19 cellular contexts compared by ENCODE assay signal in the genomic region with DNA sequence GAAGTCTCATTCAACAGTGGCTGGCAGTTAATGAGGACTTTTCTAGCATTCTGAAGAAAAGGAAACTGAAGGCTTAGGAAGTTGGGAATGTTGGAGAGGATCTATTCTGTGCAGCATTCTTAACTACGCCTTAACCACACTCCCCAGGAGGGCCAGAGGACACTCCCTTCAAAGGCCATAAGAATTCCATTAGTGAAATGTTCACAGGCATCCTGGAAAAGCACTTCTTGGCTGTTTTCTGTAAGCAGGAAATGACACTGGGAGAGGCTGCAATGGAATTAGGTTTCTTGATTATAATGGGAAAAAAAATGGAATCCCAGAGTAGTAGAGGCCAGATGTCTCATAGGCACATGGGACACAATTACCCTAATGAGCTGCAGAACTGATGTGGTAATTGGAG.
DNase-seq lines count a peak whose midpoint lies in the region; ATAC-seq and TF ChIP-seq lines count a peak whose summit lies in the region.
"Had no signal": no experiment of that assay in that cellular context is flagged by ENCODE, and none has a peak within 500 bp of the region (broad histone marks: within the 10 kb centered on the region; RNA-seq: fewer than 3 reads in every experiment).

No MANE protein-coding gene starts in this region.

- H4K8ac ChIP-seq in IMR-90 (ENCODE audit: low read depth in 2 of 2, low read length in 2 of 2), result no peak overlapping the region; a peak in 1 of 4 replicates

- no peak overlapping the region for H4K91ac ChIP-seq in IMR-90 (ENCODE audit: insufficient read depth, low read depth, low read length)

- intact Hi-C loops in IMR-90 (cut with micrococcal nuclease), result no loop called here

- H3K4me1 Mint-ChIP-seq in chondrocyte (ENCODE audit: low read depth) (peaks cover 24% of the 10 kb centered on the region), nephron (peaks cover 40% of the 10 kb centered on the region)
- H3K4me1 Mint-ChIP-seq: CD14-positive monocyte had no signal

- BruUV-seq in IMR-90 (replicated peaks; lab: Mats Ljungman, UMichigan), result no TSS peak

- H3K4me1 ChIP-seq in IMR-90 (ENCODE audit: control insufficient read depth, insufficient read depth, low read length), result peaks cover 2% of the 10 kb centered on the region; the same call in 1 of the 2 replicates
- H3K4me1 ChIP-seq in MM.1S (ENCODE audit: low read length), result no peaks in the 10 kb centered on the region

- no peak overlapping the region; the same call in 1 of the 2 replicates for H3K4ac ChIP-seq in IMR-90 (ENCODE audit: low read depth, low read length)

- H3K9me3 ChIP-seq in IMR-90 (ENCODE audit: control insufficient read depth, insufficient read depth, low read length) (no peaks in the 10 kb centered on the region; the same call in 1 of the 2 replicates), MM.1S (replicated peaks; ENCODE audit: insufficient read depth, low read length) (no peaks in the 10 kb centered on the region)

- H3K9ac ChIP-seq in IMR-90 (ENCODE audit: low read depth, low read length) (no peak overlapping the region), MM.1S (ENCODE audit: low read length) (no peak overlapping the region)
- H3K9ac ChIP-seq: KMS-11 had no signal

- H2AFZ ChIP-seq in IMR-90 (replicated peaks; ENCODE audit: low read length, poor library complexity) (no peak overlapping the region), MM.1S (ENCODE audit: low read length) (no peak overlapping the region)

- whole genome bisulfite sequencing in IMR-90 (ENCODE audit: extremely low coverage in 2 of 2, insufficient read length in 1 of 2), 2 experiments, result no CpG with 5 or more reads among the region's 1 CpG

- peak overlapping the region; percentile 40; the same call in 1 of the 2 replicates for H3K14ac ChIP-seq in IMR-90 (replicated peaks; ENCODE audit: low read depth, low read length)

- H2BK15ac ChIP-seq in IMR-90 (ENCODE audit: low read depth, low read length), result 0 out of 3 replicates have a peak overlapping the region, but pooled peaks have one; percentile 1

- no peaks in the 10 kb centered on the region for H3K79me1 ChIP-seq in IMR-90 (ENCODE audit: low read depth in 1 of 2, low read length in 2 of 2)

- H3K36me3 Mint-ChIP-seq in chondrocyte (ENCODE audit: low read depth) (no peaks in the 10 kb centered on the region), nephron (ENCODE audit: low read depth) (no peaks in the 10 kb centered on the region)
- H3K36me3 Mint-ChIP-seq: CD14-positive monocyte; stimulated activated effector memory CD8-positive, alpha-beta T cell treated with anti-CD3 and anti-CD28 coated beads, Interleukin-12 subunit alpha, Interleukin-12 subunit beta, amount 100 ng/mL, for 72 hours had no signal

- H3K9me3 Mint-ChIP-seq in chondrocyte (ENCODE audit: low read depth) (peaks cover 7% of the 10 kb centered on the region), nephron (peaks cover 5% of the 10 kb centered on the region)
- H3K9me3 Mint-ChIP-seq: stimulated activated effector memory CD8-positive, alpha-beta T cell treated with anti-CD3 and anti-CD28 coated beads, Interleukin-12 subunit alpha, Interleukin-12 subunit beta, amount 100 ng/mL, for 72 hours had no signal

- no peak overlapping the region for H2BK5ac ChIP-seq in IMR-90 (ENCODE audit: low read depth, low read length, poor library complexity, severe bottlenecking)

- TF ChIP-seq RAD21 in IMR-90 (IDR thresholded peaks at IDR 0.05; ENCODE audit: low read length), result no peak

- no peak overlapping the region for H2AK9ac ChIP-seq in IMR-90 (replicated peaks; ENCODE audit: low read depth, low read length, poor library complexity)

- H3K36me3 ChIP-seq in IMR-90 (ENCODE audit: control insufficient read depth, insufficient read depth, low read length) (no peaks in the 10 kb centered on the region), MM.1S (replicated peaks; ENCODE audit: insufficient read depth, low read length) (no peaks in the 10 kb centered on the region)

- H3K9me2 ChIP-seq in MM.1S (replicated peaks; ENCODE audit: insufficient read depth, low read length), result no peaks in the 10 kb centered on the region

- in situ Hi-C loops in IMR-90 (cut with MboI; ENCODE audit: low sequenced_read_pairs), result no loop called here

- peaks cover 3% of the 10 kb centered on the region; the same call in 1 of the 2 replicates for H3K9me1 ChIP-seq in IMR-90 (ENCODE audit: insufficient read depth, low read length)

- DNase-seq in AG10803 (ENCODE audit: low read depth) (peak; percentile 98), IMR-90 (peak; percentile 52), chondrocyte (ENCODE audit: low spot score) (no peak), NCI-H1092 treated with DMSO at 0.1 percent for 48 hours (lab: John Stamatoyannopoulos, UW) (no peak), MM.1S (no peak)
- DNase-seq in stimulated activated naive CD4-positive, alpha-beta T cell (lab: John Stamatoyannopoulos, UW), result no peak
- DNase-seq: activated CD4-positive, alpha-beta T cell treated with anti-CD3 and anti-CD28 coated beads for 4 hours; GDM1; hippocampal formation; NCI-H2029 treated with DMSO at 0.1 percent for 48 hours; posterior cingulate gyrus; stimulated activated CD4-positive, alpha-beta T cell treated with anti-CD3 and anti-CD28 coated beads, Interleukin-1b, Interleukin-23, amount 100 ng/mL, for 48 hours; T-cell had no signal

- no peak overlapping the region for H3K56ac ChIP-seq in IMR-90 (ENCODE audit: extremely low read depth, insufficient read depth, low read length)

- TF ChIP-seq CTCF in AG10803 (conservative IDR thresholded peaks at IDR 0.05; ENCODE audit: low read length), result no peak
- TF ChIP-seq CTCF in IMR-90 (conservative IDR thresholded peaks at IDR 0.05; ENCODE audit: low read depth, low read length), result no peak
- TF ChIP-seq CTCF in chondrocyte (IDR thresholded peaks at IDR 0.05), result no peak
- TF ChIP-seq CTCF in nephron (IDR thresholded peaks at IDR 0.05; ENCODE audit: unreplicated experiment in 3 of 3), result no peak
- no peak for TF ChIP-seq CTCF in MM.1S (IDR thresholded peaks at IDR 0.05; ENCODE audit: low read length)

- no peaks in the 10 kb centered on the region for H3K27me3 ChIP-seq in IMR-90 (ENCODE audit: control insufficient read depth, insufficient read depth, low read length)
- no peaks in the 10 kb centered on the region for H3K27me3 ChIP-seq in MM.1S (replicated peaks; ENCODE audit: insufficient read depth, low read length)

- H4K5ac ChIP-seq in IMR-90 (ENCODE audit: low read depth, low read length), result no peak overlapping the region; the same call in 1 of the 2 replicates

- peak overlapping the region; percentile 34 for H3K27ac Mint-ChIP-seq in chondrocyte (ENCODE audit: unreplicated experiment)
- H3K27ac Mint-ChIP-seq in nephron, result peak overlapping the region; percentile 1 to 18 (median 16)
- H3K27ac Mint-ChIP-seq: activated T-helper 1 cell treated with anti-CD3 and anti-CD28 coated beads, Interleukin-12 subunit alpha, Interleukin-12 subunit beta, Interleukin-2, Interleukin-4 antibody, amounts not matched to agents 30 ng/mL and 10 ng/mL and 1 ng/mL, durations not matched to agents 14 hours and 24 hours and 36 hours; CD14-positive monocyte; stimulated activated effector memory CD8-positive, alpha-beta T cell treated with anti-CD3 and anti-CD28 coated beads, Interleukin-12 subunit alpha, Interleukin-12 subunit beta, amount 100 ng/mL, for 72 hours; T-cell had no signal

- no peaks in the 10 kb centered on the region for H3K27me3 Mint-ChIP-seq in chondrocyte (ENCODE audit: low read depth)
- no peaks in the 10 kb centered on the region for H3K27me3 Mint-ChIP-seq in nephron (ENCODE audit: low read depth)
- H3K27me3 Mint-ChIP-seq: T-cell had no signal

- dilution Hi-C loops in IMR-90 (cut with HindIII; ENCODE audit: low sequenced_read_pairs, unreplicated experiment), result no loop called here

- no peaks in the 10 kb centered on the region for H3F3A ChIP-seq in MM.1S (ENCODE audit: insufficient read depth, low read length)

- H3K4me2 ChIP-seq in IMR-90 (ENCODE audit: low read depth, low read length), result no peak overlapping the region
- H3K4me2 ChIP-seq in MM.1S (ENCODE audit: low read depth, low read length), result no peak overlapping the region
- H3K4me2 ChIP-seq: KMS-11 had no signal

- TF ChIP-seq POLR2A in IMR-90 (IDR thresholded peaks at IDR 0.05; ENCODE audit: low read depth, low read length), result no peak

- peak; percentile 32 for ATAC-seq in IMR-90 (ENCODE audit: low read depth)
- ATAC-seq in GM21619 (IDR thresholded peaks at IDR 0.05; ENCODE audit: unreplicated experiment), result no peak
- ATAC-seq: stimulated activated effector memory CD8-positive, alpha-beta T cell treated with anti-CD3 and anti-CD28 coated beads, Interleukin-12 subunit alpha, Interleukin-12 subunit beta, amount 100 ng/mL, for 72 hours; T-cell had no signal

- CTCF ChIA-PET in IMR-90 (lab: Yijun Ruan, JAX), result no interaction called here

- H3K27ac ChIP-seq in IMR-90 (ENCODE audit: insufficient read depth, low read length) (no peak overlapping the region), MM.1S (ENCODE audit: low read length) (no peak overlapping the region)
- H3K27ac ChIP-seq: KMS-11 had no signal

- H2AK5ac ChIP-seq in IMR-90 (ENCODE audit: low read depth, low read length), result no peak overlapping the region

- H3K4me3 ChIP-seq in AG10803 (ENCODE audit: low read length), result no peak overlapping the region
- no peak overlapping the region for H3K4me3 ChIP-seq in IMR-90 (ENCODE audit: insufficient read depth, low read depth, low read length)
- no peak overlapping the region for H3K4me3 ChIP-seq in MM.1S (ENCODE audit: low read length)

- no peak overlapping the region; the same call in 1 of the 2 replicates for H2BK20ac ChIP-seq in IMR-90 (ENCODE audit: low read depth, low read length)

- H3K4me3 Mint-ChIP-seq in chondrocyte (ENCODE audit: unreplicated experiment) (no peak overlapping the region), nephron (no peak overlapping the region)
- H3K4me3 Mint-ChIP-seq: activated T-helper 1 cell treated with anti-CD3 and anti-CD28 coated beads, Interleukin-12 subunit alpha, Interleukin-12 subunit beta, Interleukin-2, Interleukin-4 antibody, amounts not matched to agents 30 ng/mL and 10 ng/mL and 1 ng/mL, durations not matched to agents 14 hours and 24 hours and 36 hours; CD14-positive monocyte; stimulated activated effector memory CD8-positive, alpha-beta T cell treated with anti-CD3 and anti-CD28 coated beads, Interleukin-12 subunit alpha, Interleukin-12 subunit beta, amount 100 ng/mL, for 72 hours; T-cell had no signal

- POLR2A ChIA-PET in IMR-90 (lab: Charles Lee; ENCODE audit: unreplicated experiment), result no interaction called here

- H3K23ac ChIP-seq in IMR-90 (ENCODE audit: low read depth, low read length), result no peak overlapping the region

- H4K20me1 ChIP-seq in IMR-90 (ENCODE audit: insufficient read depth, low read length), result no peaks in the 10 kb centered on the region
- H4K20me1 ChIP-seq in MM.1S (ENCODE audit: insufficient read depth, low read length), result no peaks in the 10 kb centered on the region

- H2BK120ac ChIP-seq in IMR-90 (ENCODE audit: low read depth, low read length), result no peak overlapping the region

- no peak overlapping the region; the same call in 1 of the 2 replicates for H3K18ac ChIP-seq in IMR-90 (ENCODE audit: low read depth, low read length)

- H3K79me2 ChIP-seq in MM.1S (ENCODE audit: low read length), result no peaks in the 10 kb centered on the region

TF ChIP-seq in IMR-90, 13 proteins besides CTCF, POLR2A, EP300 and RAD21:
- TF ChIP-seq SMC3 (IDR thresholded peaks at IDR 0.05; ENCODE audit: low read depth, low read length), result no peak
- no peak for TF ChIP-seq MXI1 (IDR thresholded peaks at IDR 0.05; ENCODE audit: borderline replicate concordance, low read depth, low read length)
- TF ChIP-seq FOS (IDR thresholded peaks at IDR 0.05; ENCODE audit: low read depth, low read length), result no peak

Comparison
In these comparisons a context has a peak if more than half of its experiments do, and no peak if none do; other contexts are left out.
1. DNase-seq: peak in AG10803 (single experiment) and IMR-90 (single experiment); none in chondrocyte (single experiment), NCI-H1092 treated with DMSO at 0.1 percent for 48 hours (single experiment), MM.1S (single experiment) and stimulated activated naive CD4-positive, alpha-beta T cell (0 of 6).